In genomic region chr11:66328307-66329144, GRCh38 we compare ENCODE assay signal across 8 cellular contexts. TPM values are rescaled to one million over a fixed set of nuclear protein-coding genes. Genes with fewer than 3 reads are reported as not detected.
A peak's percentile ranks its signal among the peaks of the same experiment; 100 is the strongest.
DNase-seq lines count a peak whose midpoint lies in the region; ATAC-seq, FAIRE-seq and TF ChIP-seq lines count a peak whose summit lies in the region.

No MANE protein-coding gene starts in this region.

- CTCF ChIA-PET in HepG2 (lab: Yijun Ruan, JAX; ENCODE audit: low intra/inter-chr PET ratio, low total read pairs) = interaction anchor here (1.0 to 3.4 kb wide), 6 partner anchors 8 to 106 kb away, joined by 3 to 68 read pairs (median 6); no protein-coding TSS in a partner anchor

- no peaks in the 10 kb centered on the region for H3K36me3 ChIP-seq in HepG2 (replicated peaks in 1 of 2; ENCODE audit: control insufficient read depth in 1 of 2, insufficient read depth in 2 of 2, low read length in 2 of 2)

- peaks cover 0 to 17% of the 10 kb centered on the region in 2 experiments; a peak in 3 of 5 replicates for H3K27me3 ChIP-seq in HepG2 (ENCODE audit: control insufficient read depth in 1 of 2, insufficient read depth in 2 of 2, low read length in 2 of 2)

- FAIRE-seq in HepG2 (lab: Jason Lieb, UNC) = peak; percentile 73

- H3K27ac ChIP-seq in HepG2 (ENCODE audit: extremely low read length, insufficient read depth, low read length) = peak overlapping the region; percentile 45

- 2% methylated on average over 11 of the region's 19 CpGs for WGBS in HepG2 (ENCODE audit: low lambda C conversion rate)

- POLR2A ChIA-PET in HepG2 (lab: Yijun Ruan, JAX) = interaction anchor here (0.9 to 4.0 kb wide), 3 partner anchors 12 to 39 kb away, joined by 3 to 35 read pairs (median 3); partner anchors contain the start of genes CD248 and YIF1A

- no peaks in the 10 kb centered on the region for H3K9me3 ChIP-seq in HepG2 (ENCODE audit: low read length)

- ATAC-seq in HG02759 (IDR thresholded peaks at IDR 0.05; ENCODE audit: unreplicated experiment) = peak; percentile 70
- peak; percentile 85 for ATAC-seq in HepG2
- no peak for ATAC-seq in GM18873 (IDR thresholded peaks at IDR 0.05; ENCODE audit: low FRiP score, unreplicated experiment)

- intact Hi-C loops in HepG2 (cut with micrococcal nuclease; ENCODE audit: unreplicated experiment) = loop anchor here (1.0 to 5.0 kb wide), 2 partner anchors 17 to 546 kb away; partner anchors contain the start of gene AP5B1

- H3K79me2 ChIP-seq in HepG2 (ENCODE audit: insufficient read depth, low read length) = no peaks in the 10 kb centered on the region

- TF ChIP-seq CTCF in choroid plexus epithelial cell (conservative IDR thresholded peaks at IDR 0.05; ENCODE audit: low read depth, low read length) (peak; percentile 93), HepG2 (CRISPR knock-in tag; IDR thresholded peaks at IDR 0.05) (peak; percentile 97)

- H3K4me1 ChIP-seq in HepG2 (ENCODE audit: insufficient read depth, low read length) = peaks cover 57% of the 10 kb centered on the region

- peak overlapping the region; percentile 53 for H3K9ac ChIP-seq in HepG2 (ENCODE audit: insufficient read depth, low read depth, low read length)

- H2AFZ ChIP-seq in HepG2 (ENCODE audit: low read length) = peak overlapping the region; percentile 79

- TF ChIP-seq POLR2A in HepG2 (IDR thresholded peaks at IDR 0.05; ENCODE audit: insufficient read depth in 1 of 2, low read depth in 2 of 2, low read length in 2 of 2) = no peak

- H3K4me3 ChIP-seq in choroid plexus epithelial cell (ENCODE audit: low read depth, low read length) (no peak overlapping the region), HepG2 (replicated peaks in 1 of 3; ENCODE audit: insufficient read depth in 1 of 3, low read depth in 2 of 3, low read length in 3 of 3) (peak overlapping the region; percentile 36 to 76 (median 47))

- TF ChIP-seq EP300 in HepG2 (IDR thresholded peaks at IDR 0.05; ENCODE audit: low read depth in 2 of 2, low read length in 2 of 2) = no peak
- TF ChIP-seq EP300 in HepG2 (CRISPR knock-in tag; IDR thresholded peaks at IDR 0.05; ENCODE audit: borderline replicate concordance) = no peak

- in situ Hi-C loops in HepG2 (cut with HindIII; ENCODE audit: extremely low pct_ligation_motif_present, low pct_unique_long_range_greater_than_20kb) = loop anchor here (5.0 kb wide), 1 partner anchor 36 kb away; the partner anchor contains the start of gene TMEM151A

- TF ChIP-seq RAD21 in HepG2 (CRISPR knock-in tag; IDR thresholded peaks at IDR 0.05) = peak; percentile 87

- peak overlapping the region; percentile 100 for H3K4me2 ChIP-seq in HepG2 (ENCODE audit: low read depth, low read length)

- DNase-seq in DMS153 (lab: John Stamatoyannopoulos, UW) (peak; percentile 54), NCI-H345 (lab: John Stamatoyannopoulos, UW) (peak; percentile 78), choroid plexus epithelial cell (ENCODE audit: low read depth) (peak; percentile 73), HepG2 (ENCODE audit: low spot score) (peak; percentile 71)
- DNase-seq in activated CD4-positive, CD25-positive, alpha-beta regulatory T cell treated with anti-CD3 and anti-CD28 coated beads, Interleukin-2, amount 50 U/mL, for 72 hours = peak; percentile 81
- DNase-seq in stimulated activated CD4-positive, alpha-beta T cell treated with anti-CD3 and anti-CD28 coated beads, Interleukin-4, amount 100 ng/mL, for 24 hours = peak; percentile 84

- no peaks in the 10 kb centered on the region for H4K20me1 ChIP-seq in HepG2 (ENCODE audit: insufficient read depth, low read length)

- BruUV-seq in HepG2 (replicated peaks; lab: Mats Ljungman, UMichigan) = no TSS peak

RNA-seq across cellular contexts. Expression of gene RIN1, which starts 7.7 kb away (rescaled TPM):
- 3.9 and 4.1 TPM in 2 replicates for total RNA-seq in HepG2 (2016; rRNA removed; fragmentation: Illumina TruSeq; extraction: Trizol)
- total RNA-seq in HepG2 (2016; cell fraction: cytosol; rRNA removed; fragmentation: Illumina TruSeq; extraction: Trizol; ENCODE audit: low read depth) = 1.6 and 2.4 TPM in 2 replicates
- 3.5 and 4.5 TPM in 2 replicates for total RNA-seq in HepG2 (2016; cell fraction: insoluble cytoplasmic fraction; rRNA removed; fragmentation: Illumina TruSeq; extraction: Trizol)
- 2.0 and 2.9 TPM in 2 replicates for total RNA-seq in HepG2 (2016; cell fraction: membrane; rRNA removed; fragmentation: Illumina TruSeq; extraction: Trizol)
- 3.5 TPM in 2 replicates for total RNA-seq in HepG2 (2016; cell fraction: nucleus; rRNA removed; fragmentation: Illumina TruSeq; extraction: Trizol)
- polyA plus RNA-seq in HepG2 (2011; rRNA removed) = 2.4 and 4.2 TPM in 2 replicates
- 3.6 and 24.3 TPM in 2 replicates for polyA plus RNA-seq in HepG2 (2011; cell fraction: cytosol; rRNA removed)
- polyA plus RNA-seq in HepG2 (2011; cell fraction: nucleus; rRNA removed) = 13.9 and 17.2 TPM in 2 replicates
- 3.3 TPM in 2 replicates for polyA plus RNA-seq in HepG2 (2012)
- polyA plus RNA-seq in HepG2 (2016; cell fraction: cytosol; fragmentation: Illumina TruSeq; extraction: Trizol; ENCODE audit: low read depth) = 0.76 and 1.0 TPM in 2 replicates
- 2.9 and 4.1 TPM in 2 replicates for polyA plus RNA-seq in HepG2 (2016; cell fraction: insoluble cytoplasmic fraction; fragmentation: Illumina TruSeq; extraction: Trizol; ENCODE audit: low read depth)
- polyA plus RNA-seq in HepG2 (2016; cell fraction: membrane; fragmentation: Illumina TruSeq; extraction: Trizol; ENCODE audit: low read depth) = 1.4 and 2.1 TPM in 2 replicates
- 8.7 and 9.1 TPM in 2 replicates for polyA plus RNA-seq in HepG2 (2016; cell fraction: nucleus; fragmentation: Illumina TruSeq; extraction: Trizol; ENCODE audit: insufficient read depth, low read depth)
- 6.2 and 14.2 TPM in 2 replicates for polyA minus RNA-seq in HepG2 (2011; rRNA and poly(A)+ RNA removed; ENCODE audit: low replicate concordance)
- 2.4 and 4.0 TPM in 2 replicates for polyA minus RNA-seq in HepG2 (2011; cell fraction: cytosol; rRNA and poly(A)+ RNA removed)
- polyA minus RNA-seq in HepG2 (2011; cell fraction: nucleus; rRNA and poly(A)+ RNA removed) = 2.0 and 2.4 TPM in 2 replicates

RNA-seq across cellular contexts. Expression of gene CD248, which starts 11.7 kb away (rescaled TPM):
- total RNA-seq in HepG2 (2016; rRNA removed; fragmentation: Illumina TruSeq; extraction: Trizol) = 0.20 and 0.35 TPM in 2 replicates
- total RNA-seq in HepG2 (2016; cell fraction: cytosol; rRNA removed; fragmentation: Illumina TruSeq; extraction: Trizol; ENCODE audit: low read depth) = not detected in 2 replicates
- 0.09 and 0.35 TPM in 2 replicates for total RNA-seq in HepG2 (2016; cell fraction: insoluble cytoplasmic fraction; rRNA removed; fragmentation: Illumina TruSeq; extraction: Trizol)
- total RNA-seq in HepG2 (2016; cell fraction: membrane; rRNA removed; fragmentation: Illumina TruSeq; extraction: Trizol) = 0.06 TPM in 1 of 2 replicates, not detected in the other
- total RNA-seq in HepG2 (2016; cell fraction: nucleus; rRNA removed; fragmentation: Illumina TruSeq; extraction: Trizol) = 0.37 and 0.44 TPM in 2 replicates
- polyA plus RNA-seq in HepG2 (2011; rRNA removed) = 0.20 and 0.25 TPM in 2 replicates
- polyA plus RNA-seq in HepG2 (2011; cell fraction: cytosol; rRNA removed) = 0.23 and 0.32 TPM in 2 replicates
- polyA plus RNA-seq in HepG2 (2011; cell fraction: nucleus; rRNA removed) = 0.80 and 0.85 TPM in 2 replicates
- 0.51 and 1.1 TPM in 2 replicates for polyA plus RNA-seq in HepG2 (2012)
- 0.08 and 0.09 TPM in 2 replicates for polyA plus RNA-seq in HepG2 (2016; cell fraction: cytosol; fragmentation: Illumina TruSeq; extraction: Trizol; ENCODE audit: low read depth)
- polyA plus RNA-seq in HepG2 (2016; cell fraction: insoluble cytoplasmic fraction; fragmentation: Illumina TruSeq; extraction: Trizol; ENCODE audit: low read depth) = 0.27 and 0.71 TPM in 2 replicates
- 0.18 and 0.36 TPM in 2 replicates for polyA plus RNA-seq in HepG2 (2016; cell fraction: membrane; fragmentation: Illumina TruSeq; extraction: Trizol; ENCODE audit: low read depth)
- polyA plus RNA-seq in HepG2 (2016; cell fraction: nucleus; fragmentation: Illumina TruSeq; extraction: Trizol; ENCODE audit: insufficient read depth, low read depth) = 2.6 and 2.7 TPM in 2 replicates
- 0.09 and 1.0 TPM in 2 replicates for polyA minus RNA-seq in HepG2 (2011; rRNA and poly(A)+ RNA removed; ENCODE audit: low replicate concordance)
- 0.40 and 0.88 TPM in 2 replicates for polyA minus RNA-seq in HepG2 (2011; cell fraction: cytosol; rRNA and poly(A)+ RNA removed)
- 0.26 and 0.50 TPM in 2 replicates for polyA minus RNA-seq in HepG2 (2011; cell fraction: nucleus; rRNA and poly(A)+ RNA removed)

RNA-seq across cellular contexts. Expression of gene BRMS1, which starts 16.4 kb away (rescaled TPM):
- total RNA-seq in HepG2 (2016; rRNA removed; fragmentation: Illumina TruSeq; extraction: Trizol) = 55.7 and 63.1 TPM in 2 replicates
- 15.1 and 18.0 TPM in 2 replicates for total RNA-seq in HepG2 (2016; cell fraction: cytosol; rRNA removed; fragmentation: Illumina TruSeq; extraction: Trizol; ENCODE audit: low read depth)
- total RNA-seq in HepG2 (2016; cell fraction: insoluble cytoplasmic fraction; rRNA removed; fragmentation: Illumina TruSeq; extraction: Trizol) = 55.6 and 65.9 TPM in 2 replicates
- 28.2 and 32.2 TPM in 2 replicates for total RNA-seq in HepG2 (2016; cell fraction: membrane; rRNA removed; fragmentation: Illumina TruSeq; extraction: Trizol)
- total RNA-seq in HepG2 (2016; cell fraction: nucleus; rRNA removed; fragmentation: Illumina TruSeq; extraction: Trizol) = 23.2 and 25.5 TPM in 2 replicates
- polyA plus RNA-seq in HepG2 (2011; rRNA removed) = 15.8 and 16.8 TPM in 2 replicates
- 15.3 and 20.1 TPM in 2 replicates for polyA plus RNA-seq in HepG2 (2011; cell fraction: cytosol; rRNA removed)
- 19.9 and 20.4 TPM in 2 replicates for polyA plus RNA-seq in HepG2 (2011; cell fraction: nucleus; rRNA removed)
- 8.8 and 11.6 TPM in 2 replicates for polyA plus RNA-seq in HepG2 (2012)
- polyA plus RNA-seq in HepG2 (2016; cell fraction: cytosol; fragmentation: Illumina TruSeq; extraction: Trizol; ENCODE audit: low read depth) = 11.6 and 12.3 TPM in 2 replicates
- 54.5 and 57.6 TPM in 2 replicates for polyA plus RNA-seq in HepG2 (2016; cell fraction: insoluble cytoplasmic fraction; fragmentation: Illumina TruSeq; extraction: Trizol; ENCODE audit: low read depth)
- 20.8 and 22.1 TPM in 2 replicates for polyA plus RNA-seq in HepG2 (2016; cell fraction: membrane; fragmentation: Illumina TruSeq; extraction: Trizol; ENCODE audit: low read depth)
- polyA plus RNA-seq in HepG2 (2016; cell fraction: nucleus; fragmentation: Illumina TruSeq; extraction: Trizol; ENCODE audit: insufficient read depth, low read depth) = 38.8 and 42.9 TPM in 2 replicates
- polyA minus RNA-seq in HepG2 (2011; rRNA and poly(A)+ RNA removed; ENCODE audit: low replicate concordance) = 8.1 and 30.0 TPM in 2 replicates
- 2.9 TPM in 2 replicates for polyA minus RNA-seq in HepG2 (2011; cell fraction: cytosol; rRNA and poly(A)+ RNA removed)
- 4.2 and 5.5 TPM in 2 replicates for polyA minus RNA-seq in HepG2 (2011; cell fraction: nucleus; rRNA and poly(A)+ RNA removed)

RNA-seq across cellular contexts. Expression of gene B4GAT1, which starts 18.9 kb away (rescaled TPM):
- 44.9 and 109 TPM in 2 replicates for total RNA-seq in HepG2 (2016; rRNA removed; fragmentation: Illumina TruSeq; extraction: Trizol)
- 15.0 and 17.3 TPM in 2 replicates for total RNA-seq in HepG2 (2016; cell fraction: cytosol; rRNA removed; fragmentation: Illumina TruSeq; extraction: Trizol; ENCODE audit: low read depth)
- total RNA-seq in HepG2 (2016; cell fraction: insoluble cytoplasmic fraction; rRNA removed; fragmentation: Illumina TruSeq; extraction: Trizol) = 41.0 and 117 TPM in 2 replicates
- total RNA-seq in HepG2 (2016; cell fraction: membrane; rRNA removed; fragmentation: Illumina TruSeq; extraction: Trizol) = 35.2 and 38.9 TPM in 2 replicates
- 80.6 and 90.0 TPM in 2 replicates for total RNA-seq in HepG2 (2016; cell fraction: nucleus; rRNA removed; fragmentation: Illumina TruSeq; extraction: Trizol)
- 40.4 and 47.8 TPM in 2 replicates for polyA plus RNA-seq in HepG2 (2011; rRNA removed)
- polyA plus RNA-seq in HepG2 (2011; cell fraction: cytosol; rRNA removed) = 35.5 and 44.1 TPM in 2 replicates
- polyA plus RNA-seq in HepG2 (2011; cell fraction: nucleus; rRNA removed) = 29.5 and 32.3 TPM in 2 replicates
- polyA plus RNA-seq in HepG2 (2012) = 64.9 and 76.3 TPM in 2 replicates
- polyA plus RNA-seq in HepG2 (2016; cell fraction: cytosol; fragmentation: Illumina TruSeq; extraction: Trizol; ENCODE audit: low read depth) = 13.3 and 16.5 TPM in 2 replicates
- polyA plus RNA-seq in HepG2 (2016; cell fraction: insoluble cytoplasmic fraction; fragmentation: Illumina TruSeq; extraction: Trizol; ENCODE audit: low read depth) = 40.4 and 42.0 TPM in 2 replicates
- 25.2 and 28.0 TPM in 2 replicates for polyA plus RNA-seq in HepG2 (2016; cell fraction: membrane; fragmentation: Illumina TruSeq; extraction: Trizol; ENCODE audit: low read depth)
- 122 and 134 TPM in 2 replicates for polyA plus RNA-seq in HepG2 (2016; cell fraction: nucleus; fragmentation: Illumina TruSeq; extraction: Trizol; ENCODE audit: insufficient read depth, low read depth)
- 4.0 and 58.3 TPM in 2 replicates for polyA minus RNA-seq in HepG2 (2011; rRNA and poly(A)+ RNA removed; ENCODE audit: low replicate concordance)
- polyA minus RNA-seq in HepG2 (2011; cell fraction: cytosol; rRNA and poly(A)+ RNA removed) = 26.4 and 32.5 TPM in 2 replicates
- polyA minus RNA-seq in HepG2 (2011; cell fraction: nucleus; rRNA and poly(A)+ RNA removed) = 7.3 and 8.3 TPM in 2 replicates

RNA-seq across cellular contexts. Expression of gene TMEM151A, which starts 36.8 kb away (rescaled TPM):
- 0.10 and 0.18 TPM in 2 replicates for total RNA-seq in HepG2 (2016; rRNA removed; fragmentation: Illumina TruSeq; extraction: Trizol)
- 0.09 and 0.10 TPM in 2 replicates for total RNA-seq in HepG2 (2016; cell fraction: cytosol; rRNA removed; fragmentation: Illumina TruSeq; extraction: Trizol; ENCODE audit: low read depth)
- total RNA-seq in HepG2 (2016; cell fraction: insoluble cytoplasmic fraction; rRNA removed; fragmentation: Illumina TruSeq; extraction: Trizol) = 0.09 and 0.13 TPM in 2 replicates
- 0.10 and 0.15 TPM in 2 replicates for total RNA-seq in HepG2 (2016; cell fraction: membrane; rRNA removed; fragmentation: Illumina TruSeq; extraction: Trizol)
- 0.13 and 0.19 TPM in 2 replicates for total RNA-seq in HepG2 (2016; cell fraction: nucleus; rRNA removed; fragmentation: Illumina TruSeq; extraction: Trizol)
- polyA plus RNA-seq in HepG2 (2011; rRNA removed) = 0.33 and 0.48 TPM in 2 replicates
- 0.35 and 0.48 TPM in 2 replicates for polyA plus RNA-seq in HepG2 (2011; cell fraction: cytosol; rRNA removed)
- polyA plus RNA-seq in HepG2 (2011; cell fraction: nucleus; rRNA removed) = 0.74 and 0.76 TPM in 2 replicates
- 0.40 and 0.52 TPM in 2 replicates for polyA plus RNA-seq in HepG2 (2012)
- polyA plus RNA-seq in HepG2 (2016; cell fraction: cytosol; fragmentation: Illumina TruSeq; extraction: Trizol; ENCODE audit: low read depth) = 0.07 TPM in 1 of 2 replicates, not detected in the other
- polyA plus RNA-seq in HepG2 (2016; cell fraction: insoluble cytoplasmic fraction; fragmentation: Illumina TruSeq; extraction: Trizol; ENCODE audit: low read depth) = 0.14 and 0.15 TPM in 2 replicates
- polyA plus RNA-seq in HepG2 (2016; cell fraction: membrane; fragmentation: Illumina TruSeq; extraction: Trizol; ENCODE audit: low read depth) = 0.11 and 0.16 TPM in 2 replicates
- 0.17 and 0.18 TPM in 2 replicates for polyA plus RNA-seq in HepG2 (2016; cell fraction: nucleus; fragmentation: Illumina TruSeq; extraction: Trizol; ENCODE audit: insufficient read depth, low read depth)
- polyA minus RNA-seq in HepG2 (2011; rRNA and poly(A)+ RNA removed; ENCODE audit: low replicate concordance) = 0.09 and 1.0 TPM in 2 replicates
- 0.26 and 0.30 TPM in 2 replicates for polyA minus RNA-seq in HepG2 (2011; cell fraction: cytosol; rRNA and poly(A)+ RNA removed)
- polyA minus RNA-seq in HepG2 (2011; cell fraction: nucleus; rRNA and poly(A)+ RNA removed) = 0.62 and 0.77 TPM in 2 replicates
